Comparison of ENCODE assay signal across 23 cellular contexts in genomic region chr6:38937839-38938613, GRCh38.
"Had no signal": no experiment of that assay in that cellular context is flagged by ENCODE, and none has a peak within 500 bp of the region (broad histone marks: within the 10 kb centered on the region; RNA-seq: fewer than 3 reads in every experiment).

No MANE protein-coding gene starts in this region.

- H3K9me3 Mint-ChIP-seq: dendritic cell treated with granulocyte-macrophage colony-stimulating factor and Interleukin-4, amounts not matched to agents 40 ng/mL and 50 ng/mL, for 4 days; effector memory CD8-positive, alpha-beta T cell; endodermal cell had no signal

- ATAC-seq: effector memory CD8-positive, alpha-beta T cell; esophagus mucosa; gastrocnemius medialis; heart right ventricle; left cardiac atrium; left lung; left ventricle myocardium superior; lower lobe of right lung had no signal

- H3K27me3 Mint-ChIP-seq: dendritic cell treated with granulocyte-macrophage colony-stimulating factor and Interleukin-4, amounts not matched to agents 40 ng/mL and 50 ng/mL, for 4 days had no signal

- H3K4me3 ChIP-seq: colonic mucosa, esophagus squamous epithelium, gastrocnemius medialis, heart right ventricle, left lung, lower lobe of right lung had no signal

- H3K27ac Mint-ChIP-seq: dendritic cell treated with granulocyte-macrophage colony-stimulating factor and Interleukin-4, amounts not matched to agents 40 ng/mL and 50 ng/mL, for 4 days; effector memory CD8-positive, alpha-beta T cell; endodermal cell had no signal

- H3K4me3 Mint-ChIP-seq: dendritic cell treated with granulocyte-macrophage colony-stimulating factor and Interleukin-4, amounts not matched to agents 40 ng/mL and 50 ng/mL, for 4 days; effector memory CD8-positive, alpha-beta T cell; endodermal cell had no signal

- H3K4me1 ChIP-seq: colonic mucosa, esophagus squamous epithelium, gastrocnemius medialis, heart right ventricle, left lung, lower lobe of right lung had no signal

- H3K27me3 ChIP-seq: colonic mucosa, esophagus squamous epithelium, gastrocnemius medialis, left lung had no signal

- H3K9me3 ChIP-seq: colonic mucosa, esophagus squamous epithelium, gastrocnemius medialis, left lung, lower lobe of right lung had no signal

- H3K27ac ChIP-seq: colonic mucosa, epithelial cell of prostate, esophagus squamous epithelium, gastrocnemius medialis, heart right ventricle, left lung, lower lobe of right lung had no signal

- H3K36me3 ChIP-seq: colonic mucosa, esophagus squamous epithelium, gastrocnemius medialis, heart right ventricle, left lung, lower lobe of right lung had no signal

- DNase-seq: colonic mucosa; cortex of kidney; effector CD8-positive, alpha-beta T cell; effector memory CD8-positive, alpha-beta T cell; endodermal cell; erythroblast; esophagus squamous epithelium; foreskin fibroblast; foreskin melanocyte; gastrocnemius medialis; glutamatergic neuron; head of caudate nucleus; heart right ventricle; hippocampal formation; left cardiac atrium; left lung; left ventricle myocardium superior; lower lobe of right lung; mesendoderm; midbrain had no signal
